Comparison of ENCODE assay signal across 7 cellular contexts in genomic region chr7:99551329-99551728, GRCh38. TPM values are rescaled to one million over a fixed set of nuclear protein-coding genes. Genes with fewer than 3 reads are reported as not detected.
DNase-seq lines count a peak whose midpoint lies in the region; ATAC-seq, FAIRE-seq and TF ChIP-seq lines count a peak whose summit lies in the region.

No MANE protein-coding gene starts in this region.

- H3K27ac ChIP-seq in hepatocyte (peak overlapping the region; percentile 85), small intestine (ENCODE audit: low read depth in 1 of 2, low read length in 1 of 2) (peak overlapping the region; percentile 16 to 93)

- H3K4me3 Mint-ChIP-seq in HFFc6 = peak overlapping the region; percentile 90
- H3K4me3 Mint-ChIP-seq in activated CD8-positive, alpha-beta T cell treated with anti-CD3 and anti-CD28 coated beads, Interleukin-2, amount 10 ng/mL, durations not matched to agents 7 days and 5 days = peak overlapping the region; percentile 92

- CTCF ChIA-PET in activated CD8-positive, alpha-beta T cell treated with anti-CD3 and anti-CD28 coated beads, Interleukin-2, amount 10 ng/mL, durations not matched to agents 7 days and 5 days (lab: Charles Lee) = interaction anchor here (1.2 kb wide), 1 partner anchor 26 kb away, joined by 5 read pairs; no protein-coding TSS in a partner anchor

- H3K36me3 Mint-ChIP-seq in HFFc6 (ENCODE audit: low read depth) = peaks cover 52% of the 10 kb centered on the region
- peaks cover 59% of the 10 kb centered on the region for H3K36me3 Mint-ChIP-seq in activated CD8-positive, alpha-beta T cell treated with anti-CD3 and anti-CD28 coated beads, Interleukin-2, amount 10 ng/mL, durations not matched to agents 7 days and 5 days (ENCODE audit: low read depth)

- peaks cover 34% of the 10 kb centered on the region for H3K79me2 ChIP-seq in hepatocyte

- peak overlapping the region; percentile 81 for H2AFZ ChIP-seq in hepatocyte

- H3K9me2 ChIP-seq in hepatocyte (replicated peaks; ENCODE audit: insufficient read depth) = no peaks in the 10 kb centered on the region

- H3K9me3 ChIP-seq in hepatocyte (ENCODE audit: low read depth) = peaks cover 6% of the 10 kb centered on the region
- no peaks in the 10 kb centered on the region for H3K9me3 ChIP-seq in small intestine (ENCODE audit: control insufficient read depth, low read depth)

- ATAC-seq in activated CD8-positive, alpha-beta T cell treated with anti-CD3 and anti-CD28 coated beads, Interleukin-2, amount 10 ng/mL, durations not matched to agents 7 days and 5 days = no peak
- no peak for ATAC-seq in GM21717 (IDR thresholded peaks at IDR 0.05; ENCODE audit: unreplicated experiment)

- FAIRE-seq in small intestine (lab: Jason Lieb, UNC) = no peak

- WGBS in hepatocyte (ENCODE audit: low lambda C conversion rate, missing lambda C conversion rate) = 15% methylated on average over 15 of the region's 15 CpGs
- 8 to 13% (median 12%) methylated on average over 15 of the region's 15 CpGs for WGBS in small intestine, 3 donors

- TF ChIP-seq CTCF in HFFc6 (IDR thresholded peaks at IDR 0.05) (no peak), hepatocyte (IDR thresholded peaks at IDR 0.05; ENCODE audit: poor library complexity) (no peak)

- peak overlapping the region; percentile 81 for H3K4me2 ChIP-seq in hepatocyte

- no peaks in the 10 kb centered on the region for H3K9me3 Mint-ChIP-seq in HFFc6
- peaks cover 10% of the 10 kb centered on the region for H3K9me3 Mint-ChIP-seq in activated CD8-positive, alpha-beta T cell treated with anti-CD3 and anti-CD28 coated beads, Interleukin-2, amount 10 ng/mL, durations not matched to agents 7 days and 5 days (ENCODE audit: insufficient read depth)

- no peaks in the 10 kb centered on the region for H3K27me3 ChIP-seq in hepatocyte
- H3K27me3 ChIP-seq in small intestine (ENCODE audit: control insufficient read depth in 2 of 2, insufficient read depth in 2 of 2, low read length in 2 of 2) = no peaks in the 10 kb centered on the region

- POLR2A ChIA-PET in activated CD8-positive, alpha-beta T cell treated with anti-CD3 and anti-CD28 coated beads, Interleukin-2, amount 10 ng/mL, durations not matched to agents 7 days and 5 days (lab: Charles Lee) = interaction anchor here (0.6 to 1.2 kb wide), 5 partner anchors 47 to 409 kb away, joined by 3 to 10 read pairs (median 3); partner anchors contain the start of genes ZKSCAN5 and ZNF394

- peaks cover 14% of the 10 kb centered on the region for H3K4me1 Mint-ChIP-seq in HFFc6 (ENCODE audit: low read depth)
- peaks cover 36% of the 10 kb centered on the region for H3K4me1 Mint-ChIP-seq in activated CD8-positive, alpha-beta T cell treated with anti-CD3 and anti-CD28 coated beads, Interleukin-2, amount 10 ng/mL, durations not matched to agents 7 days and 5 days (ENCODE audit: low read depth)

- H3K27me3 Mint-ChIP-seq in HFFc6 (ENCODE audit: insufficient read depth) = no peaks in the 10 kb centered on the region
- no peaks in the 10 kb centered on the region for H3K27me3 Mint-ChIP-seq in activated CD8-positive, alpha-beta T cell treated with anti-CD3 and anti-CD28 coated beads, Interleukin-2, amount 10 ng/mL, durations not matched to agents 7 days and 5 days (ENCODE audit: low read depth)

- H3K4me3 ChIP-seq in hepatocyte (peak overlapping the region; percentile 86), small intestine (ENCODE audit: low read depth in 1 of 2, low read length in 2 of 2) (peak overlapping the region; percentile 81 to 91)

- H3K36me3 ChIP-seq in hepatocyte (replicated peaks; ENCODE audit: insufficient read depth, low read depth) = peaks cover 6% of the 10 kb centered on the region
- H3K36me3 ChIP-seq in small intestine (ENCODE audit: control insufficient read depth in 2 of 2, insufficient read depth in 2 of 2, low read length in 2 of 2) = peaks cover 0 to 4% of the 10 kb centered on the region in 2 donors

- H3K4me1 ChIP-seq in hepatocyte (ENCODE audit: insufficient read depth) = peaks cover 7% of the 10 kb centered on the region
- H3K4me1 ChIP-seq in small intestine (ENCODE audit: control insufficient read depth in 2 of 2, insufficient read depth in 1 of 2, low read depth in 1 of 2, low read length in 1 of 2) = peaks cover 0 to 5% of the 10 kb centered on the region in 2 donors

- no peaks in the 10 kb centered on the region for H4K20me1 ChIP-seq in hepatocyte (ENCODE audit: insufficient read depth, poor library complexity, severe bottlenecking)

- H3K27ac Mint-ChIP-seq in HFFc6 = peak overlapping the region; percentile 67
- H3K27ac Mint-ChIP-seq in activated CD8-positive, alpha-beta T cell treated with anti-CD3 and anti-CD28 coated beads, Interleukin-2, amount 10 ng/mL, durations not matched to agents 7 days and 5 days = peak overlapping the region; percentile 95

- DNase-seq in HFFc6 = no peak
- no peak for DNase-seq in activated CD8-positive, alpha-beta T cell treated with anti-CD3 and anti-CD28 coated beads, Interleukin-2, amount 10 ng/mL, durations not matched to agents 7 days and 5 days
- DNase-seq in hepatocyte (ENCODE audit: low spot score) = peak; percentile 11
- DNase-seq in small intestine = peak; percentile 3
- DNase-seq in NK-92 (lab: John Stamatoyannopoulos, UW; ENCODE audit: unreplicated experiment) = no peak
- DNase-seq in SKM-1 (lab: John Stamatoyannopoulos, UW; ENCODE audit: unreplicated experiment) = no peak

RNA-seq across cellular contexts. Expression of gene FAM200A, which starts 0.6 kb away (rescaled TPM):
- 1 to 10 TPM; 3.6 to 5.5 (median 5.3) TPM for total RNA-seq in HFFc6 (2021; fragmentation: NEBNext Ultra II Directional; extraction: Animal tissue kit (Norgen Biotek cat#: 25700))
- 1 to 10 TPM; 5.1 to 5.4 TPM for total RNA-seq in activated CD8-positive, alpha-beta T cell treated with anti-CD3 and anti-CD28 coated beads, Interleukin-2, amount 10 ng/mL, durations not matched to agents 7 days and 5 days
- total RNA-seq in hepatocyte = 6.3 and 7.2 TPM in 2 replicates
- 3.7 and 4.4 TPM in 2 replicates for polyA plus RNA-seq in hepatocyte
- 1 to 10 TPM; 2.2 to 4.2 (median 3.5) TPM for polyA plus RNA-seq in small intestine

RNA-seq across cellular contexts. Expression of gene ZNF655, which starts 7.1 kb away (rescaled TPM):
- 10 to 100 TPM; 38.6 to 50.0 (median 43.5) TPM for total RNA-seq in HFFc6 (2021; fragmentation: NEBNext Ultra II Directional; extraction: Animal tissue kit (Norgen Biotek cat#: 25700))
- total RNA-seq in activated CD8-positive, alpha-beta T cell treated with anti-CD3 and anti-CD28 coated beads, Interleukin-2, amount 10 ng/mL, durations not matched to agents 7 days and 5 days = 100 to 1,000 TPM; 101 to 108 TPM
- total RNA-seq in hepatocyte = 69.6 and 76.3 TPM in 2 replicates
- polyA plus RNA-seq in hepatocyte (39.4 and 48.8 TPM in 2 replicates), small intestine (10 to 100 TPM; 33.7 to 56.1 (median 48.9) TPM)

RNA-seq across cellular contexts. Expression of gene TMEM225B, which starts 46.7 kb away (rescaled TPM):
- 1 to 10 TPM in 1 of 6 experiments, under 1 TPM in 5; 0.24 to 1.4 (median 0.52) TPM for total RNA-seq in HFFc6 (2021; fragmentation: NEBNext Ultra II Directional; extraction: Animal tissue kit (Norgen Biotek cat#: 25700))
- 1 to 10 TPM; 1.2 to 1.4 TPM for total RNA-seq in activated CD8-positive, alpha-beta T cell treated with anti-CD3 and anti-CD28 coated beads, Interleukin-2, amount 10 ng/mL, durations not matched to agents 7 days and 5 days
- total RNA-seq in hepatocyte = 0.20 and 0.24 TPM in 2 replicates
- polyA plus RNA-seq in hepatocyte = 0.12 and 1.8 TPM in 2 replicates
- under 1 TPM in 1 of 3 donors, not detected in 2; 0.45 TPM for polyA plus RNA-seq in small intestine

RNA-seq across cellular contexts. Expression of gene ZKSCAN5, which starts 46.9 kb away (rescaled TPM):
- total RNA-seq in HFFc6 (2021; fragmentation: NEBNext Ultra II Directional; extraction: Animal tissue kit (Norgen Biotek cat#: 25700)) = 10 to 100 TPM in 5 of 6 experiments, 1 to 10 TPM in 1; 10.0 to 12.8 (median 11.3) TPM
- 10 to 100 TPM; 13.9 TPM for total RNA-seq in activated CD8-positive, alpha-beta T cell treated with anti-CD3 and anti-CD28 coated beads, Interleukin-2, amount 10 ng/mL, durations not matched to agents 7 days and 5 days
- total RNA-seq in hepatocyte = 10.6 and 11.3 TPM in 2 replicates
- polyA plus RNA-seq in hepatocyte (6.2 and 6.9 TPM in 2 replicates), small intestine (1 to 10 TPM; 3.8 to 4.5 (median 4.3) TPM)

RNA-seq across cellular contexts. Expression of gene ZNF394, which starts 51.2 kb away (rescaled TPM):
- 10 to 100 TPM; 12.7 to 15.1 (median 14.4) TPM for total RNA-seq in HFFc6 (2021; fragmentation: NEBNext Ultra II Directional; extraction: Animal tissue kit (Norgen Biotek cat#: 25700))
- 10 to 100 TPM; 48.3 to 58.1 TPM for total RNA-seq in activated CD8-positive, alpha-beta T cell treated with anti-CD3 and anti-CD28 coated beads, Interleukin-2, amount 10 ng/mL, durations not matched to agents 7 days and 5 days
- 19.4 and 23.8 TPM in 2 replicates for total RNA-seq in hepatocyte
- polyA plus RNA-seq in hepatocyte (17.2 and 18.4 TPM in 2 replicates), small intestine (10 to 100 TPM; 17.4 to 30.0 (median 24.8) TPM)

Comparison
In these comparisons a context has a peak if more than half of its experiments do, and no peak if none do; other contexts are left out.
1. DNase-seq: peak in hepatocyte (single experiment) and small intestine (single experiment); none in HFFc6 (single experiment), activated CD8-positive, alpha-beta T cell treated with anti-CD3 and anti-CD28 coated beads, Interleukin-2, amount 10 ng/mL, durations not matched to agents 7 days and 5 days (single experiment), NK-92 (single experiment) and SKM-1 (single experiment).